16 cellular contexts compared by ENCODE assay signal in genomic region chr5:59583151-59583809, GRCh38.
DNase-seq lines count a peak whose midpoint lies in the region; ATAC-seq and TF ChIP-seq lines count a peak whose summit lies in the region.
"Had no signal": no experiment of that assay in that cellular context is flagged by ENCODE, and none has a peak within 500 bp of the region (broad histone marks: within the 10 kb centered on the region; RNA-seq: fewer than 3 reads in every experiment).

No MANE protein-coding gene starts in this region.

- intact Hi-C loops in lower lobe of right lung (cut with DNase I) = no loop called here
- intact Hi-C loops in transverse colon (cut with DNase I; ENCODE audit: low total_unique reads) = loop anchor here (10.0 kb wide), 1 partner anchor 1512 kb away; no protein-coding TSS in a partner anchor

- H3K27ac ChIP-seq in caudate nucleus (ENCODE audit: low read depth, low read length) (peak overlapping the region; percentile 31), lower lobe of right lung (peak overlapping the region; percentile 34), transverse colon (peak overlapping the region; percentile 27 to 84 (median 78))
- H3K27ac ChIP-seq: thyroid gland had no signal

- H3K36me3 ChIP-seq in lower lobe of right lung (no peaks in the 10 kb centered on the region), transverse colon (no peaks in the 10 kb centered on the region)
- H3K36me3 ChIP-seq: thyroid gland had no signal

- peaks cover 5% of the 10 kb centered on the region for H3K4me1 ChIP-seq in lower lobe of right lung
- peaks cover 4 to 43% (median 21%) of the 10 kb centered on the region in 4 donors for H3K4me1 ChIP-seq in transverse colon

- H3K9me3 ChIP-seq in lower lobe of right lung (no peaks in the 10 kb centered on the region), transverse colon (no peaks in the 10 kb centered on the region)
- H3K9me3 ChIP-seq: SK-N-SH, thyroid gland had no signal

- in situ Hi-C loops in transverse colon (cut with MboI; ENCODE audit: low pct_ligation_motif_present in 1 of 4, low pct_unique_long_range_greater_than_20kb in 1 of 4, low sequenced_read_pairs in 3 of 4) = no loop called here

- WGBS in transverse colon (ENCODE audit: low coverage in 1 of 2), 2 donors = 41 to 67% methylated on average over 2 of the region's 2 CpGs

- TF ChIP-seq EP300 in transverse colon (IDR thresholded peaks at IDR 0.05; ENCODE audit: low read depth) = no peak

- H3K27me3 ChIP-seq in lower lobe of right lung (ENCODE audit: low read depth) = no peaks in the 10 kb centered on the region
- no peaks in the 10 kb centered on the region for H3K27me3 ChIP-seq in transverse colon
- H3K27me3 ChIP-seq: thyroid gland had no signal

- TF ChIP-seq POLR2A in transverse colon (IDR thresholded peaks at IDR 0.05) = no peak

- ATAC-seq in lower lobe of right lung (peak; percentile 71 to 75), GM18868 (IDR thresholded peaks at IDR 0.05; ENCODE audit: unreplicated experiment) (no peak), HG02610 (IDR thresholded peaks at IDR 0.05; ENCODE audit: unreplicated experiment) (no peak)
- ATAC-seq: activated T-helper 17 cell treated with anti-CD3 and anti-CD28 coated beads, Interleukin-2, amount 50 U/mL, for 72 hours had no signal

- DNase-seq in NCI-H345 (lab: John Stamatoyannopoulos, UW) = peak; percentile 25
- DNase-seq in NCI-H345 treated with DMSO at 0.1 percent for 48 hours (lab: John Stamatoyannopoulos, UW; ENCODE audit: unreplicated experiment) = no peak
- DNase-seq in caudate nucleus (lab: John Stamatoyannopoulos, UW) = no peak
- no peak for DNase-seq in lower lobe of right lung
- no peak for DNase-seq in transverse colon
- no peak for DNase-seq in islet precursor cell
- DNase-seq: activated CD4-positive, alpha-beta memory T cell treated with anti-CD3 and anti-CD28 coated beads, Interleukin-2, amount 10 ng/mL, durations not matched to agents 7 days and 5 days; CD4-positive, alpha-beta memory T cell; cortex of kidney; GDM1; SK-N-SH; stimulated activated CD4-positive, alpha-beta T cell treated with anti-CD3 and anti-CD28 coated beads, Interleukin-1b, Interleukin-23, amount 100 ng/mL, for 48 hours; thyroid gland had no signal

- peak overlapping the region; percentile 52 for H3K4me3 ChIP-seq in lower lobe of right lung
- H3K4me3 ChIP-seq in transverse colon = peak overlapping the region in 2 of 4 donors; percentile 9 to 44
- H3K4me3 ChIP-seq: thyroid gland had no signal

- TF ChIP-seq CTCF in lower lobe of right lung (IDR thresholded peaks at IDR 0.05) = no peak
- TF ChIP-seq CTCF in transverse colon (IDR thresholded peaks at IDR 0.05) = no peak

Comparison
In these comparisons a context has a peak if more than half of its experiments do, and no peak if none do; other contexts are left out.
1. ATAC-seq: peak in lower lobe of right lung (2 of 2); none in GM18868 (single experiment) and HG02610 (single experiment).
2. Peak in every context shown above with its lines, with median percentiles within 50 percentile points of each other: H3K27ac ChIP-seq.